Comparison of ENCODE assay signal across 2 cellular contexts in the genomic region with DNA sequence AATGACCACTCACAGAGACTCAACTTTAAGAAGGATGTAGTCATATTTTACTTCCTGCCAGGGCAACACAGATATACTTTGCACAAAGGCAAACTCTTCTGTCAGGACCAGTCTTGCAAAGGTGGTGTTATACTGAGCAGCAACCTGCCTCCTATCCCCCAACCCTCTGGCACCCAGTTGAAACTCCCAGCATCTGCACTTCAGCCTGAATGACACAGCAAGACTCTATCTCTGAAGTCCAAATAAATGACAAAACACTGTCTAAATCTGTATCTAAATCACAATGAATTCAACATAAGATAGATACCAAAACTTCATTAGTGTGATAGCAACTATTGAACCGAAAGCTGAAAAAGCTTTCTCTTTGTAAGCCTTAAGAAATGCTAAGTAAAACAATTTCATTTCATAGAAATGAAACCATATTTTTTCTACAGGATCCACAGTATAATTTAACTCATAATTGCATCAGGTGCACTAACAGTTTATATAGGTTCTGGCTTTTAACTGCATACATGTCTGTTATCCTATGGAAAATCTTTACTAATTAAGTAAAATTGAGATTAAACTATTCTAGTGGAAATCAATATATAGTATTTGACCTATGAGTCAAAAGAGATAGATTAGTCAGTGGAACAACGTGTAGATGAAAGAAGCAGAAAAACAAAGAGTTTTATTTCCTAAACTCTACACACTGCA.
TF ChIP-seq lines count a peak whose summit lies in the region.

No MANE protein-coding gene starts in this region.

TF ChIP-seq in GM23338, 12 proteins besides CTCF, POLR2A, EP300 and RAD21 (continued from another document):
- TF ChIP-seq, protein P1, sequence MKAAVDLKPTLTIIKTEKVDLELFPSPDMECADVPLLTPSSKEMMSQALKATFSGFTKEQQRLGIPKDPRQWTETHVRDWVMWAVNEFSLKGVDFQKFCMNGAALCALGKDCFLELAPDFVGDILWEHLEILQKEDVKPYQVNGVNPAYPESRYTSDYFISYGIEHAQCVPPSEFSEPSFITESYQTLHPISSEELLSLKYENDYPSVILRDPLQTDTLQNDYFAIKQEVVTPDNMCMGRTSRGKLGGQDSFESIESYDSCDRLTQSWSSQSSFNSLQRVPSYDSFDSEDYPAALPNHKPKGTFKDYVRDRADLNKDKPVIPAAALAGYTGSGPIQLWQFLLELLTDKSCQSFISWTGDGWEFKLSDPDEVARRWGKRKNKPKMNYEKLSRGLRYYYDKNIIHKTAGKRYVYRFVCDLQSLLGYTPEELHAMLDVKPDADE (IDR thresholded peaks at IDR 0.05) = no peak
- TF ChIP-seq EZH2 (IDR thresholded peaks at IDR 0.05; ENCODE audit: low read depth, unreplicated experiment) = no peak
- no peak for TF ChIP-seq CREB1 (CRISPR knock-in tag; IDR thresholded peaks at IDR 0.05; ENCODE audit: low read depth)

TF ChIP-seq in WTC11, 78 proteins besides CTCF, POLR2A, EP300 and RAD21 (continued from another document):
- TF ChIP-seq PRDM15 (CRISPR knock-in tag; IDR thresholded peaks at IDR 0.05) (no peak), FOXK1 (CRISPR knock-in tag; IDR thresholded peaks at IDR 0.05) (no peak), MYBL2 (CRISPR knock-in tag; IDR thresholded peaks at IDR 0.05) (no peak), TCF7 (CRISPR knock-in tag; IDR thresholded peaks at IDR 0.05; ENCODE audit: low read depth) (no peak), ZNF138 (CRISPR knock-in tag; conservative IDR thresholded peaks at IDR 0.05) (no peak), ELF4 (CRISPR knock-in tag; IDR thresholded peaks at IDR 0.05; ENCODE audit: low read depth) (no peak), E2F1 (CRISPR knock-in tag; IDR thresholded peaks at IDR 0.05) (no peak), NFYB (CRISPR knock-in tag; conservative IDR thresholded peaks at IDR 0.05; ENCODE audit: low read depth) (no peak)
- TF ChIP-seq, protein P2, sequence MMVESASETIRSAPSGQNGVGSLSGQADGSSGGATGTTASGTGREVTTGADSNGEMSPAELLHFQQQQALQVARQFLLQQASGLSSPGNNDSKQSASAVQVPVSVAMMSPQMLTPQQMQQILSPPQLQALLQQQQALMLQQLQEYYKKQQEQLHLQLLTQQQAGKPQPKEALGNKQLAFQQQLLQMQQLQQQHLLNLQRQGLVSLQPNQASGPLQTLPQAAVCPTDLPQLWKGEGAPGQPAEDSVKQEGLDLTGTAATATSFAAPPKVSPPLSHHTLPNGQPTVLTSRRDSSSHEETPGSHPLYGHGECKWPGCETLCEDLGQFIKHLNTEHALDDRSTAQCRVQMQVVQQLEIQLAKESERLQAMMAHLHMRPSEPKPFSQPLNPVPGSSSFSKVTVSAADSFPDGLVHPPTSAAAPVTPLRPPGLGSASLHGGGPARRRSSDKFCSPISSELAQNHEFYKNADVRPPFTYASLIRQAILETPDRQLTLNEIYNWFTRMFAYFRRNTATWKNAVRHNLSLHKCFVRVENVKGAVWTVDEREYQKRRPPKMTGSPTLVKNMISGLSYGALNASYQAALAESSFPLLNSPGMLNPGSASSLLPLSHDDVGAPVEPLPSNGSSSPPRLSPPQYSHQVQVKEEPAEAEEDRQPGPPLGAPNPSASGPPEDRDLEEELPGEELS (CRISPR knock-in tag; IDR thresholded peaks at IDR 0.05) = no peak
